In genomic region chr1:233664254-233664653, GRCh38 we compare ENCODE assay signal across 21 cellular contexts. TPM values are rescaled to one million over a fixed set of nuclear protein-coding genes. Genes with fewer than 3 reads are reported as not detected.
DNase-seq lines count a peak whose midpoint lies in the region; ATAC-seq, FAIRE-seq and TF ChIP-seq lines count a peak whose summit lies in the region.
"Had no signal": no experiment of that assay in that cellular context is flagged by ENCODE, and none has a peak within 500 bp of the region (broad histone marks: within the 10 kb centered on the region; RNA-seq: fewer than 3 reads in every experiment).

No MANE protein-coding gene starts in this region.

- 0 out of 2 replicates have a peak overlapping the region, but pooled peaks have one; percentile 24 for H2AFZ ChIP-seq in K562 (ENCODE audit: low read depth, low read length)

- no peak for TF ChIP-seq EP300 in K562 (IDR thresholded peaks at IDR 0.05; ENCODE audit: low read length)

- no peak for TF ChIP-seq RAD21 in K562 (CRISPR knock-in tag; conservative IDR thresholded peaks at IDR 0.05 in 1 of 2, IDR thresholded peaks at IDR 0.05 in 1 of 2)

- BruUV-seq in K562 (replicated peaks; lab: Mats Ljungman, UMichigan) = no TSS peak

- POLR2A ChIA-PET in K562 (lab: Yijun Ruan, JAX) = interaction anchor here (0.5 to 2.4 kb wide), 3 partner anchors 10 to 31 kb away, joined by 3 to 9 read pairs (median 5); no protein-coding TSS in a partner anchor

- H3K4me3 ChIP-seq in MG63 (no peak overlapping the region), K562 (no peak overlapping the region), left lung (no peak overlapping the region)
- H3K4me3 ChIP-seq: gastrocnemius medialis, thyroid gland had no signal

- peaks cover 25% of the 10 kb centered on the region for H3K79me2 ChIP-seq in K562 (ENCODE audit: control insufficient read depth, insufficient read depth, low read length)

- H3K9me3 ChIP-seq in MG63 (no peaks in the 10 kb centered on the region), K562 (replicated peaks; ENCODE audit: control insufficient read depth, insufficient read depth, low read depth, low read length) (peaks cover 14% of the 10 kb centered on the region), left lung (no peaks in the 10 kb centered on the region)
- H3K9me3 ChIP-seq: gastrocnemius medialis, thyroid gland had no signal

- no peak for ATAC-seq in K562
- ATAC-seq in left lung = peak; percentile 64
- ATAC-seq: CD8-positive, alpha-beta T cell; gastrocnemius medialis; PC-3 had no signal

- no peaks in the 10 kb centered on the region for H3K9me1 ChIP-seq in K562 (ENCODE audit: control insufficient read depth, insufficient read depth, low read length)

- no peak for TF ChIP-seq CTCF in K562 (IDR thresholded peaks at IDR 0.05 in 2 of 3, conservative IDR thresholded peaks at IDR 0.05 in 1 of 3; ENCODE audit: insufficient read depth in 2 of 3, low read depth in 1 of 3, low read length in 3 of 3)
- no peak for TF ChIP-seq CTCF in left lung (IDR thresholded peaks at IDR 0.05)

- CTCF ChIA-PET in K562 (lab: Yijun Ruan, JAX; ENCODE audit: low intra/inter-chr PET ratio) = no interaction called here

- FAIRE-seq in K562 (lab: Jason Lieb, UNC) = no peak
- FAIRE-seq: HTR-8/SVneo had no signal

- 0 out of 4 replicates have a peak overlapping the region, but pooled peaks of 1 of the 2 experiments have one; percentile 13 for H3K9ac ChIP-seq in K562 (ENCODE audit: insufficient read depth in 1 of 2, low read depth in 2 of 2, low read length in 2 of 2)

- H3K27ac ChIP-seq in K562 (ENCODE audit: extremely low read depth, low read depth, low read length) (peak overlapping the region; percentile 64), left lung (no peak overlapping the region)
- H3K27ac ChIP-seq: gastrocnemius medialis, thyroid gland had no signal

- no peak for TF ChIP-seq POLR2A in K562 (conservative IDR thresholded peaks at IDR 0.05)

- H3K4me2 ChIP-seq in K562 (ENCODE audit: insufficient read depth, low read length) = no peak overlapping the region

- DNase-seq in Daoy (ENCODE audit: low read depth) = peak; percentile 23
- peak; percentile 40 for DNase-seq in MG63
- no peak for DNase-seq in K562 (ENCODE audit: extremely low read depth in 1 of 4, low spot score in 3 of 4)
- no peak for DNase-seq in left lung
- DNase-seq in NAMALWA (ENCODE audit: low spot score) = no peak
- no peak for DNase-seq in NCI-H345 (lab: John Stamatoyannopoulos, UW)
- DNase-seq in medulla oblongata (ENCODE audit: extremely low spot score) = no peak
- DNase-seq: activated CD4-positive, alpha-beta T cell treated with anti-CD3 and anti-CD28 coated beads, Interleukin-2, amount 10 ng/mL, durations not matched to agents 24 days and 14 days; CD8-positive, alpha-beta T cell; DND-41; gastrocnemius medialis; kidney glomerular epithelial cell; midbrain; NCI-H1417; PC-3; posterior cingulate gyrus; stimulated activated CD4-positive, alpha-beta T cell treated with anti-CD3 and anti-CD28 coated beads, Interleukin-1b, Interleukin-23, amount 100 ng/mL, for 48 hours; stimulated activated naive CD4-positive, alpha-beta T cell treated with Interleukin-2 at 50 U/mL for 16 hours had no signal

- in situ Hi-C loops in K562 (cut with MboI) = no loop called here

- H3K4me1 ChIP-seq in K562 (replicated peaks in 1 of 2; ENCODE audit: control insufficient read depth in 2 of 2, insufficient read depth in 2 of 2, low read length in 2 of 2) (peaks cover 21 to 33% of the 10 kb centered on the region in 2 experiments; a peak in 4 of 5 replicates), left lung (no peaks in the 10 kb centered on the region)
- H3K4me1 ChIP-seq: gastrocnemius medialis, thyroid gland had no signal

- WGBS in K562 (ENCODE audit: insufficient coverage, low coverage, missing lambda C conversion rate) = 96% methylated on average over 5 of the region's 5 CpGs

- H4K20me1 ChIP-seq in K562 (replicated peaks; ENCODE audit: control insufficient read depth, insufficient read depth, low read length) = no peaks in the 10 kb centered on the region

- no peaks in the 10 kb centered on the region for H3K27me3 ChIP-seq in MG63
- no peaks in the 10 kb centered on the region for H3K27me3 ChIP-seq in K562 (ENCODE audit: control insufficient read depth in 2 of 2, insufficient read depth in 2 of 2, low read length in 2 of 2)
- H3K27me3 ChIP-seq in left lung = no peaks in the 10 kb centered on the region
- H3K27me3 ChIP-seq: gastrocnemius medialis, thyroid gland had no signal

- intact Hi-C loops in K562 (cut with micrococcal nuclease) (no loop called here), left lung (cut with DNase I) (no loop called here)

- H3K36me3 ChIP-seq in MG63 (no peaks in the 10 kb centered on the region), K562 (ENCODE audit: control insufficient read depth, insufficient read depth, low read length) (peaks cover 33% of the 10 kb centered on the region), left lung (no peaks in the 10 kb centered on the region)
- H3K36me3 ChIP-seq: gastrocnemius medialis, thyroid gland had no signal

TF ChIP-seq in K562, 482 proteins besides CTCF, POLR2A, EP300 and RAD21:
- TF ChIP-seq DMBX1 (CRISPR knock-in tag; IDR thresholded peaks at IDR 0.05; ENCODE audit: borderline replicate concordance) (peak; percentile 44; the same call in 1 of the 2 replicates), NFXL1 (CRISPR knock-in tag; IDR thresholded peaks at IDR 0.05) (no peak)

RNA-seq across cellular contexts. Expression of gene KCNK1, which starts 50.3 kb away (rescaled TPM):
- 12.7 and 19.3 TPM in 2 replicates for total RNA-seq in Daoy (2014; rRNA removed; shearing (Covaris generic))
- total RNA-seq in MG63 (2014; rRNA removed; shearing (Covaris generic); ENCODE audit: low replicate concordance) = 0.52 and 0.53 TPM in 2 replicates
- total RNA-seq in K562 (2011; cell fraction: chromatin; rRNA removed; ENCODE audit: low replicate concordance) = 25.8 and 31.2 TPM in 2 replicates
- total RNA-seq in K562 (2011; cell fraction: nucleolus; rRNA removed) = 36.3 and 38.5 TPM in 2 replicates
- 34.2 and 46.4 TPM in 2 replicates for total RNA-seq in K562 (2011; cell fraction: nucleoplasm; rRNA removed)
- total RNA-seq in K562 (2014; rRNA removed) (6.0 and 6.7 TPM in 2 replicates), K562 (2014; rRNA removed; fragmentation: Illumina TruSeq; extraction: Trizol) (6.0 and 7.0 TPM in 2 replicates), K562 (2015; rRNA removed; fragmentation: Illumina TruSeq; extraction: Trizol) (4.1 and 4.7 TPM in 2 replicates), K562 (2021) (9.4 and 9.8 TPM in 2 replicates), left lung (10 to 100 TPM; 13.5 to 16.3 TPM)
- polyA plus RNA-seq in K562 (2011; rRNA removed) (19.9 and 22.7 TPM in 2 replicates), K562 (2014; fragmentation: Illumina TruSeq; extraction: Trizol) (7.4 and 9.3 TPM in 2 replicates), K562 (2014; fragmentation: Nextera tagmentation; extraction: Ambion mirVana) (1 to 10 TPM; 3.1 to 3.5 TPM), K562 (2014; rRNA removed) (8.0 and 9.8 TPM in 2 replicates)
- 20.0 and 35.2 TPM in 2 replicates for polyA plus RNA-seq in K562 (2011; cell fraction: cytosol; rRNA removed)
- polyA plus RNA-seq in K562 (2011; cell fraction: nucleus; rRNA removed) = 16.3 and 25.6 TPM in 2 replicates
- polyA plus RNA-seq in K562 (2012) = 6.0 and 6.4 TPM in 2 replicates
- 19.6 and 25.5 TPM in 2 replicates for polyA minus RNA-seq in K562 (2011; rRNA and poly(A)+ RNA removed)
- polyA minus RNA-seq in K562 (2011; cell fraction: cytosol; rRNA and poly(A)+ RNA removed) = 20.0 and 23.3 TPM in 2 replicates
- 16.6 and 19.1 TPM in 2 replicates for polyA minus RNA-seq in K562 (2011; cell fraction: nucleus; rRNA and poly(A)+ RNA removed)
- total RNA-seq: CD8-positive, alpha-beta T cell; LHCN-M2 had no signal

Comparison
In these comparisons a context has a peak if more than half of its experiments do, and no peak if none do; other contexts are left out.
1. DNase-seq: peak in Daoy (single experiment) and MG63 (single experiment); none in K562 (0 of 4), left lung (0 of 2), NAMALWA (single experiment), NCI-H345 (single experiment) and medulla oblongata (single experiment).